Comparison of ENCODE assay signal across 12 cellular contexts in genomic region chr5:141638771-141639170, GRCh38. TPM values are rescaled to one million over a fixed set of nuclear protein-coding genes. Genes with fewer than 3 reads are reported as not detected.
DNase-seq lines count a peak whose midpoint lies in the region; ATAC-seq and TF ChIP-seq lines count a peak whose summit lies in the region.
"Had no signal": no experiment of that assay in that cellular context is flagged by ENCODE, and none has a peak within 500 bp of the region (broad histone marks: within the 10 kb centered on the region; RNA-seq: fewer than 3 reads in every experiment).

No MANE protein-coding gene starts in this region.

- peak overlapping the region; percentile 66 for H3K4me2 ChIP-seq in OCI-LY3 (ENCODE audit: low read length)
- no peak overlapping the region for H3K4me2 ChIP-seq in parathyroid adenoma (ENCODE audit: low read length)

- ATAC-seq in HG02623 (IDR thresholded peaks at IDR 0.05; ENCODE audit: unreplicated experiment), result no peak

- no peak for TF ChIP-seq CTCF in OCI-LY3 (IDR thresholded peaks at IDR 0.05; ENCODE audit: low read depth, low read length)
- TF ChIP-seq CTCF in brain (conservative IDR thresholded peaks at IDR 0.05), result no peak
- no peak for TF ChIP-seq CTCF in parathyroid adenoma (IDR thresholded peaks at IDR 0.05)
- no peak for TF ChIP-seq CTCF in CD14-positive monocyte (IDR thresholded peaks at IDR 0.05)

- no peak for DNase-seq in activated CD4-positive, alpha-beta T cell treated with anti-CD3 and anti-CD28 coated beads, Interleukin-2, amount 10 ng/mL, durations not matched to agents 7 days and 5 days
- DNase-seq in activated CD4-positive, alpha-beta T cell treated with anti-CD3 and anti-CD28 coated beads for 1 hour, result no peak
- DNase-seq in cerebellar nuclear complex (lab: John Stamatoyannopoulos, UW) (no peak), CD14-positive monocyte (ENCODE audit: low spot score) (no peak)
- DNase-seq: DMS153, NCI-H1436 treated with DMSO at 0.1 percent for 48 hours had no signal

- peaks cover 36% of the 10 kb centered on the region for H3K4me1 ChIP-seq in OCI-LY3 (ENCODE audit: low read length)
- peaks cover 6% of the 10 kb centered on the region for H3K4me1 ChIP-seq in parathyroid adenoma

- peaks cover 6% of the 10 kb centered on the region for H3K36me3 ChIP-seq in OCI-LY3 (replicated peaks; ENCODE audit: low read depth, low read length)
- no peaks in the 10 kb centered on the region for H3K36me3 ChIP-seq in parathyroid adenoma (ENCODE audit: control insufficient read depth, insufficient read depth, low read length)
- H3K36me3 ChIP-seq: pancreas had no signal

- H3K27me3 Mint-ChIP-seq in activated CD4-positive, alpha-beta T cell treated with anti-CD3 and anti-CD28 coated beads, Interleukin-2, amount 10 ng/mL, durations not matched to agents 7 days and 5 days, result no peaks in the 10 kb centered on the region
- H3K27me3 Mint-ChIP-seq in brain (peaks cover 15% of the 10 kb centered on the region), CD14-positive monocyte (ENCODE audit: low read depth in 3 of 3) (peaks cover 0 to 4% (median 0%) of the 10 kb centered on the region in 3 donors)

- H3K27me3 ChIP-seq in OCI-LY3 (ENCODE audit: low read depth, low read length) (no peaks in the 10 kb centered on the region), parathyroid adenoma (ENCODE audit: control insufficient read depth, insufficient read depth, low read length) (no peaks in the 10 kb centered on the region)
- H3K27me3 ChIP-seq: pancreas, tibial nerve had no signal

- H3K27ac ChIP-seq in OCI-LY3 (ENCODE audit: low read length) (0 out of 2 replicates have a peak overlapping the region, but pooled peaks have one; percentile 27), parathyroid adenoma (peak overlapping the region; percentile 91)
- H3K27ac ChIP-seq: pancreas, tibial nerve had no signal

- H3K9me3 ChIP-seq in OCI-LY3 (ENCODE audit: insufficient read depth, low read length) (no peaks in the 10 kb centered on the region), parathyroid adenoma (ENCODE audit: control insufficient read depth, low read length) (no peaks in the 10 kb centered on the region)
- H3K9me3 ChIP-seq: pancreas, tibial nerve had no signal

- peak overlapping the region; percentile 92 for H3K4me3 Mint-ChIP-seq in activated CD4-positive, alpha-beta T cell treated with anti-CD3 and anti-CD28 coated beads, Interleukin-2, amount 10 ng/mL, durations not matched to agents 7 days and 5 days
- H3K4me3 Mint-ChIP-seq in brain (peak overlapping the region; percentile 86 to 97 (median 96)), CD14-positive monocyte (no peak overlapping the region)

- CTCF ChIA-PET in activated CD4-positive, alpha-beta T cell treated with anti-CD3 and anti-CD28 coated beads, Interleukin-2, amount 10 ng/mL, durations not matched to agents 7 days and 5 days (lab: Charles Lee), result interaction anchor here (0.9 to 17.2 kb wide), 8 partner anchors 10 to 75 kb away, joined by 3 to 318 read pairs (median 6); partner anchors contain the start of gene DIAPH1

- peaks cover 41% of the 10 kb centered on the region for H3K79me2 ChIP-seq in OCI-LY3 (ENCODE audit: low read length)
- peaks cover 19% of the 10 kb centered on the region for H3K79me2 ChIP-seq in parathyroid adenoma

- no peak overlapping the region for H2AFZ ChIP-seq in OCI-LY3 (ENCODE audit: low read depth, low read length)
- H2AFZ ChIP-seq in parathyroid adenoma, result no peak overlapping the region

- intact Hi-C loops in CD14-positive monocyte (cut with micrococcal nuclease), result loop anchor here (5.0 kb wide), 2 partner anchors 46 to 116 kb away; no protein-coding TSS in a partner anchor

- peak overlapping the region; percentile 90 for H3K27ac Mint-ChIP-seq in activated CD4-positive, alpha-beta T cell treated with anti-CD3 and anti-CD28 coated beads, Interleukin-2, amount 10 ng/mL, durations not matched to agents 7 days and 5 days
- peak overlapping the region in 2 of 5 experiments; percentile 68 to 88 for H3K27ac Mint-ChIP-seq in brain
- H3K27ac Mint-ChIP-seq in CD14-positive monocyte, result no peak overlapping the region

- H3K9me3 Mint-ChIP-seq in activated CD4-positive, alpha-beta T cell treated with anti-CD3 and anti-CD28 coated beads, Interleukin-2, amount 10 ng/mL, durations not matched to agents 7 days and 5 days, result no peaks in the 10 kb centered on the region
- H3K9me3 Mint-ChIP-seq in brain (no peaks in the 10 kb centered on the region), CD14-positive monocyte (peaks cover 0 to 2% (median 0%) of the 10 kb centered on the region in 7 donors)

- peaks cover 52% of the 10 kb centered on the region for H3K4me1 Mint-ChIP-seq in activated CD4-positive, alpha-beta T cell treated with anti-CD3 and anti-CD28 coated beads, Interleukin-2, amount 10 ng/mL, durations not matched to agents 7 days and 5 days
- peaks cover 30% of the 10 kb centered on the region for H3K4me1 Mint-ChIP-seq in brain
- H3K4me1 Mint-ChIP-seq in CD14-positive monocyte, result peaks cover 40% of the 10 kb centered on the region

- no peak overlapping the region for H3K9ac ChIP-seq in OCI-LY3 (ENCODE audit: low read length)
- H3K9ac ChIP-seq in parathyroid adenoma, result no peak overlapping the region

- peaks cover 21% of the 10 kb centered on the region for H3K36me3 Mint-ChIP-seq in activated CD4-positive, alpha-beta T cell treated with anti-CD3 and anti-CD28 coated beads, Interleukin-2, amount 10 ng/mL, durations not matched to agents 7 days and 5 days (ENCODE audit: low read depth)
- H3K36me3 Mint-ChIP-seq in brain, result peaks cover 18% of the 10 kb centered on the region
- peaks cover 21 to 34% of the 10 kb centered on the region in 2 donors for H3K36me3 Mint-ChIP-seq in CD14-positive monocyte

- H3K4me3 ChIP-seq in OCI-LY3 (ENCODE audit: low read length) (peak overlapping the region; percentile 95), parathyroid adenoma (ENCODE audit: low read depth, low read length) (no peak overlapping the region)

- peaks cover 14% of the 10 kb centered on the region for H4K20me1 ChIP-seq in OCI-LY3 (ENCODE audit: insufficient read depth, low read length)

- POLR2A ChIA-PET in activated CD4-positive, alpha-beta T cell treated with anti-CD3 and anti-CD28 coated beads, Interleukin-2, amount 10 ng/mL, durations not matched to agents 7 days and 5 days (lab: Charles Lee), result no interaction called here

RNA-seq across cellular contexts. Expression of gene RELL2, which starts 2.0 kb away (rescaled TPM):
- total RNA-seq in activated CD4-positive, alpha-beta T cell treated with anti-CD3 and anti-CD28 coated beads, Interleukin-2, amount 10 ng/mL, durations not matched to agents 7 days and 5 days, result 10 to 100 TPM; 25.1 to 26.9 TPM
- polyA plus RNA-seq in brain (ENCODE audit: insufficient read depth, low read depth, low replicate concordance), result 13.1 TPM
- polyA plus RNA-seq in CD14-positive monocyte, result 1 to 10 TPM; 1.0 to 1.3 TPM

RNA-seq across cellular contexts. Expression of gene HDAC3, which starts 2.1 kb away (rescaled TPM):
- 10 to 100 TPM; 70.2 to 73.9 TPM for total RNA-seq in activated CD4-positive, alpha-beta T cell treated with anti-CD3 and anti-CD28 coated beads, Interleukin-2, amount 10 ng/mL, durations not matched to agents 7 days and 5 days
- polyA plus RNA-seq in brain (ENCODE audit: insufficient read depth, low read depth, low replicate concordance) (33.7 TPM), CD14-positive monocyte (10 to 100 TPM; 80.5 to 82.3 TPM)

RNA-seq across cellular contexts. Expression of gene FCHSD1, which starts 12.4 kb away (rescaled TPM):
- 10 to 100 TPM; 58.0 to 59.3 TPM for total RNA-seq in activated CD4-positive, alpha-beta T cell treated with anti-CD3 and anti-CD28 coated beads, Interleukin-2, amount 10 ng/mL, durations not matched to agents 7 days and 5 days
- 4.0 TPM for polyA plus RNA-seq in brain (ENCODE audit: insufficient read depth, low read depth, low replicate concordance)
- 1 to 10 TPM; 3.0 to 3.4 TPM for polyA plus RNA-seq in CD14-positive monocyte

RNA-seq across cellular contexts. Expression of gene DIAPH1, which starts 20.0 kb away (rescaled TPM):
- total RNA-seq in activated CD4-positive, alpha-beta T cell treated with anti-CD3 and anti-CD28 coated beads, Interleukin-2, amount 10 ng/mL, durations not matched to agents 7 days and 5 days, result 100 to 1,000 TPM; 297 to 302 TPM
- polyA plus RNA-seq in brain (ENCODE audit: insufficient read depth, low read depth, low replicate concordance) (87.8 TPM), CD14-positive monocyte (10 to 100 TPM; 60.2 to 98.6 TPM)

RNA-seq across cellular contexts. Expression of gene ARAP3, which starts 43.3 kb away (rescaled TPM):
- 1 to 10 TPM; 4.2 to 4.6 TPM for total RNA-seq in activated CD4-positive, alpha-beta T cell treated with anti-CD3 and anti-CD28 coated beads, Interleukin-2, amount 10 ng/mL, durations not matched to agents 7 days and 5 days
- polyA plus RNA-seq in brain (ENCODE audit: insufficient read depth, low read depth, low replicate concordance) (3.5 TPM), CD14-positive monocyte (1 to 10 TPM; 1.2 to 2.2 TPM)

Comparison
In these comparisons a context has a peak if more than half of its experiments do, and no peak if none do; other contexts are left out.
1. H3K4me3 Mint-ChIP-seq: peak in activated CD4-positive, alpha-beta T cell treated with anti-CD3 and anti-CD28 coated beads, Interleukin-2, amount 10 ng/mL, durations not matched to agents 7 days and 5 days (single experiment) and brain (5 of 5); none in CD14-positive monocyte (0 of 2).